19 cellular contexts compared by ENCODE assay signal in genomic region chr7:155277385-155277994, GRCh38. TPM values are rescaled to one million over a fixed set of nuclear protein-coding genes. Genes with fewer than 3 reads are reported as not detected.
DNase-seq lines count a peak whose midpoint lies in the region; ATAC-seq and TF ChIP-seq lines count a peak whose summit lies in the region.
"Had no signal": no experiment of that assay in that cellular context is flagged by ENCODE, and none has a peak within 500 bp of the region (broad histone marks: within the 10 kb centered on the region; RNA-seq: fewer than 3 reads in every experiment).

No MANE protein-coding gene starts in this region.

- no peak overlapping the region for H2AFZ ChIP-seq in osteoblast (ENCODE audit: low read length)

- intact Hi-C loops in natural killer cell (cut with micrococcal nuclease) = no loop called here

- H3K27ac Mint-ChIP-seq in natural killer cell treated with Interleukin-12 subunit alpha and Interleukin-12 subunit beta and Interleukin-15 and Interleukin-18, amount 100 ng/mL, for 72 hours = no peak overlapping the region
- H3K27ac Mint-ChIP-seq in natural killer cell (no peak overlapping the region), T-helper 17 cell (peak overlapping the region; percentile 57)
- H3K27ac Mint-ChIP-seq: naive B cell, WTC11 had no signal

- DNase-seq in natural killer cell treated with Interleukin-12 subunit alpha and Interleukin-12 subunit beta and Interleukin-15 and Interleukin-18, amount 100 ng/mL, for 72 hours (ENCODE audit: low spot score) = no peak
- DNase-seq in natural killer cell = no peak
- DNase-seq in HT1080 (ENCODE audit: low read depth) = peak; percentile 40
- no peak for DNase-seq in T-helper 17 cell
- peak; percentile 85 for DNase-seq in osteoblast (ENCODE audit: insufficient read length, low spot score, missing footprints)
- no peak for DNase-seq in D341Med (ENCODE audit: low spot score)
- no peak for DNase-seq in DMS 273 (lab: John Stamatoyannopoulos, UW; ENCODE audit: unreplicated experiment)
- DNase-seq: amygdala; effector CD4-positive, alpha-beta T cell; H7; islet precursor cell; mammary epithelial cell; naive B cell; NCI-H146; NCI-H2227 treated with DMSO at 0.1 percent for 48 hours had no signal

- no peaks in the 10 kb centered on the region for H3K27me3 ChIP-seq in osteoblast (ENCODE audit: insufficient read depth, low read length)

- peaks cover 0 to 21% of the 10 kb centered on the region in 2 donors for H3K4me1 Mint-ChIP-seq in natural killer cell treated with Interleukin-12 subunit alpha and Interleukin-12 subunit beta and Interleukin-15 and Interleukin-18, amount 100 ng/mL, for 72 hours (ENCODE audit: low read depth in 2 of 2)
- H3K4me1 Mint-ChIP-seq in natural killer cell = peaks cover 0 to 4% of the 10 kb centered on the region in 2 donors
- peaks cover 7% of the 10 kb centered on the region for H3K4me1 Mint-ChIP-seq in T-helper 17 cell
- H3K4me1 Mint-ChIP-seq: central memory CD8-positive, alpha-beta T cell had no signal

- peak overlapping the region; percentile 7 for H3K4me3 Mint-ChIP-seq in natural killer cell treated with Interleukin-12 subunit alpha and Interleukin-12 subunit beta and Interleukin-15 and Interleukin-18, amount 100 ng/mL, for 72 hours
- no peak overlapping the region for H3K4me3 Mint-ChIP-seq in natural killer cell
- no peak overlapping the region for H3K4me3 Mint-ChIP-seq in T-helper 17 cell
- H3K4me3 Mint-ChIP-seq: central memory CD8-positive, alpha-beta T cell; WTC11 had no signal

- no peaks in the 10 kb centered on the region for H3K9me3 ChIP-seq in T-helper 17 cell (ENCODE audit: control insufficient read depth, low read length, poor library complexity, severe bottlenecking)
- H3K9me3 ChIP-seq in osteoblast (ENCODE audit: low read depth, low read length) = no peaks in the 10 kb centered on the region
- H3K9me3 ChIP-seq: tibial nerve had no signal

- H3K27me3 Mint-ChIP-seq in natural killer cell treated with Interleukin-12 subunit alpha and Interleukin-12 subunit beta and Interleukin-15 and Interleukin-18, amount 100 ng/mL, for 72 hours = peaks cover 16 to 20% of the 10 kb centered on the region in 2 donors
- H3K27me3 Mint-ChIP-seq in natural killer cell (ENCODE audit: low read depth in 2 of 2) = peaks cover 15 to 37% of the 10 kb centered on the region in 2 donors
- peaks cover 66% of the 10 kb centered on the region for H3K27me3 Mint-ChIP-seq in T-helper 17 cell
- H3K27me3 Mint-ChIP-seq: naive B cell had no signal

- no peak overlapping the region for H3K4me2 ChIP-seq in osteoblast (ENCODE audit: insufficient read depth, low read length)

- H3K36me3 ChIP-seq in osteoblast (ENCODE audit: insufficient read depth, low read length) = no peaks in the 10 kb centered on the region
- H3K36me3 ChIP-seq: tibial nerve had no signal

- H4K20me1 ChIP-seq in osteoblast (ENCODE audit: insufficient read depth, low read length) = no peaks in the 10 kb centered on the region

- no peak overlapping the region for H3K27ac ChIP-seq in osteoblast (ENCODE audit: low read depth, low read length)
- H3K27ac ChIP-seq: tibial nerve had no signal

- H3K4me1 ChIP-seq in osteoblast (ENCODE audit: insufficient read depth, low read length) = peaks cover 21% of the 10 kb centered on the region

- no peak for TF ChIP-seq CTCF in natural killer cell (IDR thresholded peaks at IDR 0.05)
- TF ChIP-seq CTCF in osteoblast (IDR thresholded peaks at IDR 0.05; ENCODE audit: extremely low read depth, low read depth, low read length) = no peak

- no peaks in the 10 kb centered on the region for H3K36me3 Mint-ChIP-seq in natural killer cell treated with Interleukin-12 subunit alpha and Interleukin-12 subunit beta and Interleukin-15 and Interleukin-18, amount 100 ng/mL, for 72 hours
- no peaks in the 10 kb centered on the region for H3K36me3 Mint-ChIP-seq in natural killer cell
- peaks cover 2% of the 10 kb centered on the region for H3K36me3 Mint-ChIP-seq in T-helper 17 cell (ENCODE audit: low read depth)
- H3K36me3 Mint-ChIP-seq: naive B cell, WTC11 had no signal

- no peaks in the 10 kb centered on the region for H3K9me3 Mint-ChIP-seq in natural killer cell treated with Interleukin-12 subunit alpha and Interleukin-12 subunit beta and Interleukin-15 and Interleukin-18, amount 100 ng/mL, for 72 hours
- no peaks in the 10 kb centered on the region for H3K9me3 Mint-ChIP-seq in natural killer cell
- H3K9me3 Mint-ChIP-seq: central memory CD8-positive, alpha-beta T cell; naive B cell had no signal

- peak in 1 of 2 donors; percentile 81 for ATAC-seq in natural killer cell treated with Interleukin-12 subunit alpha and Interleukin-12 subunit beta and Interleukin-15 and Interleukin-18, amount 100 ng/mL, for 72 hours
- ATAC-seq in natural killer cell (no peak), T-helper 17 cell (no peak), HG03571 (IDR thresholded peaks at IDR 0.05; ENCODE audit: unreplicated experiment) (no peak)
- ATAC-seq: WTC11 had no signal

- no peaks in the 10 kb centered on the region for H3K79me2 ChIP-seq in osteoblast (ENCODE audit: insufficient read depth, low read length)

- no peak overlapping the region for H3K4me3 ChIP-seq in osteoblast (ENCODE audit: insufficient read depth, low read length)
- H3K4me3 ChIP-seq: tibial nerve had no signal

RNA-seq across cellular contexts. Expression of gene INSIG1, which starts 20.2 kb away (rescaled TPM):
- 100 to 1,000 TPM in 1 of 2 donors, 10 to 100 TPM in 1; 88.1 to 120 TPM for total RNA-seq in natural killer cell treated with Interleukin-12 subunit alpha and Interleukin-12 subunit beta and Interleukin-15 and Interleukin-18, amount 100 ng/mL, for 72 hours
- 100 to 1,000 TPM in 1 of 3 donors, 10 to 100 TPM in 2; 66.7 to 115 (median 84.5) TPM for total RNA-seq in natural killer cell
- 149 and 168 TPM in 2 replicates for total RNA-seq in HT1080 (2014; rRNA removed; shearing (Covaris generic))
- 89.3 and 96.8 TPM in 2 replicates for polyA plus RNA-seq in HT1080 (2015; cell fraction: cytosol; rRNA removed)
- polyA plus RNA-seq in HT1080 (2015; cell fraction: nucleus; rRNA removed) = 61.8 and 61.9 TPM in 2 replicates
- 10 to 100 TPM; 53.3 to 55.1 TPM for total RNA-seq in T-helper 17 cell
- 835 and 847 TPM in 2 replicates for total RNA-seq in osteoblast

Comparison
In these comparisons a context has a peak if more than half of its experiments do, and no peak if none do; other contexts are left out.
1. DNase-seq: peak in HT1080 (single experiment) and osteoblast (single experiment); none in natural killer cell treated with Interleukin-12 subunit alpha and Interleukin-12 subunit beta and Interleukin-15 and Interleukin-18, amount 100 ng/mL, for 72 hours (single experiment), natural killer cell (single experiment), T-helper 17 cell (0 of 3), D341Med (single experiment) and DMS 273 (single experiment).